9 cellular contexts compared by ENCODE assay signal in the genomic region with DNA sequence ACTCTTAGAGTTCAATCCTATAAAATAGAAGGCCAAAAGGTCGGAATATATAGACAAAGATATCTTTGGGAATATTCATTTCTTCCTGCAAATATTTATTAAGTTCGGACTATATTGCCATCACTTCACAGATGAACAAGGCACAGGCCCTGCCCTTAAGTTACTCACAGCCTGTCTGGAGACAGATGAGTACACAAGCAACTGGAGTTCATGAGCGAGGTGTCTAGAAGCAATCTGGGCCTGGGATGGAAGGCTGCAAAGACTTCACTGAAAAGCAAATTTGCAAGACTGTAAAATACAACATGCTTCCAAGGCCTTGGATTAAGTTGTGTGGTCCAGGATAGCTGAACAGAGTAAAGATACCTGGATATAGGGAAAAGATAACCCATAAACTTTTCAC. TPM values are rescaled to one million over a fixed set of nuclear protein-coding genes. Genes with fewer than 3 reads are reported as not detected.
DNase-seq lines count a peak whose midpoint lies in the region; ATAC-seq and TF ChIP-seq lines count a peak whose summit lies in the region.
"Had no signal": no experiment of that assay in that cellular context is flagged by ENCODE, and none has a peak within 500 bp of the region (broad histone marks: within the 10 kb centered on the region; RNA-seq: fewer than 3 reads in every experiment).

No MANE protein-coding gene starts in this region.

- H3K79me2 ChIP-seq in ACC112 (ENCODE audit: control insufficient read depth, insufficient read depth, low read length, unreplicated experiment) = no peaks in the 10 kb centered on the region

- H3K4me3 Mint-ChIP-seq in activated naive CD8-positive, alpha-beta T cell treated with anti-CD3 and anti-CD28 coated beads for 36 hours = peak overlapping the region; percentile 96

- ATAC-seq in lower lobe of right lung = no peak
- ATAC-seq in HG03097 (IDR thresholded peaks at IDR 0.05; ENCODE audit: low FRiP score, unreplicated experiment) = no peak

- no peak overlapping the region for H2AFZ ChIP-seq in ACC112 (ENCODE audit: low read length, unreplicated experiment)

- H3K27me3 ChIP-seq in ACC112 (ENCODE audit: insufficient read depth, low read length) (no peaks in the 10 kb centered on the region), lower lobe of right lung (ENCODE audit: low read depth) (no peaks in the 10 kb centered on the region), Peyer's patch (no peaks in the 10 kb centered on the region)

- H3K4me1 Mint-ChIP-seq in activated naive CD8-positive, alpha-beta T cell treated with anti-CD3 and anti-CD28 coated beads for 36 hours = peaks cover 72% of the 10 kb centered on the region

- peak overlapping the region; percentile 94 for H3K27ac ChIP-seq in ACC112 (ENCODE audit: low read depth, low read length)
- H3K27ac ChIP-seq in lower lobe of right lung = peak overlapping the region; percentile 70
- H3K27ac ChIP-seq in Peyer's patch = peak overlapping the region in 1 of 4 donors; percentile 76
- H3K27ac ChIP-seq in substantia nigra (ENCODE audit: low read depth, low read length, poor library complexity, severe bottlenecking) = no peak overlapping the region

- no peak for TF ChIP-seq POLR2A in Peyer's patch (IDR thresholded peaks at IDR 0.05)

- H3K27me3 Mint-ChIP-seq in activated naive CD8-positive, alpha-beta T cell treated with anti-CD3 and anti-CD28 coated beads for 36 hours = no peaks in the 10 kb centered on the region

- H3K4me1 ChIP-seq in ACC112 (ENCODE audit: control insufficient read depth, insufficient read depth, low read length, unreplicated experiment) = peaks cover 43% of the 10 kb centered on the region
- H3K4me1 ChIP-seq in lower lobe of right lung = peaks cover 42% of the 10 kb centered on the region
- peaks cover 0 to 14% (median 0%) of the 10 kb centered on the region in 4 donors for H3K4me1 ChIP-seq in Peyer's patch

- H3K9me3 ChIP-seq in lower lobe of right lung (no peaks in the 10 kb centered on the region), Peyer's patch (no peaks in the 10 kb centered on the region)

- H3K36me3 ChIP-seq in ACC112 (ENCODE audit: insufficient read depth, low read length) (no peaks in the 10 kb centered on the region), lower lobe of right lung (no peaks in the 10 kb centered on the region), Peyer's patch (no peaks in the 10 kb centered on the region)

- DNase-seq in HCEC 1CT (peak; percentile 48), lower lobe of right lung (no peak), Peyer's patch (no peak), substantia nigra (lab: John Stamatoyannopoulos, UW) (no peak), NCI-H345 treated with DMSO at 0.1 percent for 48 hours (lab: John Stamatoyannopoulos, UW; ENCODE audit: unreplicated experiment) (no peak)
- DNase-seq in activated naive CD8-positive, alpha-beta T cell treated with anti-CD3 and anti-CD28 coated beads for 36 hours = no peak
- DNase-seq: erythroblast had no signal

- intact Hi-C loops in lower lobe of right lung (cut with DNase I) = no loop called here

- TF ChIP-seq CTCF in lower lobe of right lung (IDR thresholded peaks at IDR 0.05) (no peak), Peyer's patch (IDR thresholded peaks at IDR 0.05) (no peak)

- peaks cover 4% of the 10 kb centered on the region for H3K9me3 Mint-ChIP-seq in activated naive CD8-positive, alpha-beta T cell treated with anti-CD3 and anti-CD28 coated beads for 36 hours

- peak overlapping the region; percentile 96 for H3K27ac Mint-ChIP-seq in activated naive CD8-positive, alpha-beta T cell treated with anti-CD3 and anti-CD28 coated beads for 36 hours

- H3K36me3 Mint-ChIP-seq in activated naive CD8-positive, alpha-beta T cell treated with anti-CD3 and anti-CD28 coated beads for 36 hours = peaks cover 43% of the 10 kb centered on the region

- peak overlapping the region; percentile 72 for H3K4me3 ChIP-seq in ACC112 (ENCODE audit: low read depth, low read length)
- H3K4me3 ChIP-seq in lower lobe of right lung = no peak overlapping the region
- peak overlapping the region in 1 of 4 donors; percentile 37 for H3K4me3 ChIP-seq in Peyer's patch

RNA-seq across cellular contexts. Expression of gene CEP85L, which starts 56.7 kb away (rescaled TPM):
- total RNA-seq in activated naive CD8-positive, alpha-beta T cell treated with anti-CD3 and anti-CD28 coated beads for 36 hours = 10 to 100 TPM; 34.7 to 41.9 TPM
- total RNA-seq in lower lobe of right lung = 11.0 TPM
- 10 to 100 TPM in 1 of 4 donors, 1 to 10 TPM in 3; 3.2 to 22.3 (median 7.5) TPM for total RNA-seq in Peyer's patch
